In genomic region chr1:188958461-188959115, GRCh38 we compare ENCODE assay signal across 1 cellular context.
TF ChIP-seq lines count a peak whose summit lies in the region.

No MANE protein-coding gene starts in this region.

TF ChIP-seq in endothelial cell of umbilical vein, 7 proteins besides CTCF, POLR2A, EP300 and RAD21:
- TF ChIP-seq MYC (IDR thresholded peaks at IDR 0.05; ENCODE audit: low read depth, low read length) (no peak), FOS (IDR thresholded peaks at IDR 0.05; ENCODE audit: borderline replicate concordance, insufficient read depth, low read length) (no peak), JUN (IDR thresholded peaks at IDR 0.05; ENCODE audit: borderline replicate concordance, insufficient read depth, insufficient read length, low read depth) (no peak), MAX (IDR thresholded peaks at IDR 0.05; ENCODE audit: insufficient read depth, insufficient read length) (no peak), POLR2AphosphoS5 (IDR thresholded peaks at IDR 0.05; ENCODE audit: insufficient read depth, low read depth, low read length) (no peak), GATA2 (IDR thresholded peaks at IDR 0.05; ENCODE audit: insufficient read depth, insufficient read length, low read depth, low read length) (no peak), EZH2 (IDR thresholded peaks at IDR 0.05; ENCODE audit: borderline replicate concordance, low read depth, low read length, severe bottlenecking) (no peak)
